Comparison of ENCODE assay signal across 1 cellular context in the genomic region with DNA sequence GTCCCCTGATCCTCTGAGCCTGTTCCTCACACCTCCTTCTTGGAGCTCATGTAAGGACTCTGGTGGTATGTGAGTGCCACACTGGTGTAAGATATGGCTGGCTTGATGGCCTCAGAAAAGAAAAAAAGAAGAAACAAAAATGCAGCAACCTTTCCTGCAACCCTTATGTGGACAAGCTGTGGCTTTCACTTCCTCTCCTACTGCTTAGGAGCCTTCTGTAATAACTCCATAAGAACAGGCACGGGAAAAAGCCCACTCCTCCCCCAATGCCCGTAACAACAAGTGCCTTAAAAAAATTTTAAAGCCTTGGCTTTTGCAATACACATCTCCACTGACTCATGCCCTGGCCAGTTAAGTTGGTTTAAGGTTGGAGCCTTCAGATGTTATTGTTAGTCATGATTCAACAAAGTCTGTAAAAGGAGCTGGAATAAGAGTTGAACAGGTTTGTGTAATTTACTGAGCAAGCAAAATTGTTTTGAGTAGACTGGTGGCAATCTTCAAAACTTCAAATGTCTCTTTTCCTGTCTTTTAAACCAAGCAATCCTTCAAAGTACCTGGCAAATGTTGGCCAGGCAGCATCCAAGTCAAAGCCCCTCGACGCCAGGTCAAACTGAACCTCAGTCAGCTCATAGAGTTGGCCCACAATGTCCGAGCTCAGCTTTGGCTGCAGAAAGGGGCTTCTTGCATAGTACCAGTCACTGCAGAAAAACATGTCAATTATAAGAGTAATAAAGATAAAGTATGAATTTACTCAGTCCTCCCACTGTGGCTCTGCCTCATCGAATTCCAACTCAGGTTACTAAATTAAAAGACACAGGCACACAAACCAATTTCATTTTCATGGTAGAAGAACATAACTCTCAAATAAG.
TF ChIP-seq lines count a peak whose summit lies in the region.

No MANE protein-coding gene starts in this region.

TF ChIP-seq in IMR-90, 13 proteins besides CTCF, POLR2A, EP300 and RAD21:
- TF ChIP-seq MAZ (IDR thresholded peaks at IDR 0.05; ENCODE audit: borderline replicate concordance, low read depth, low read length): 0 out of 2 replicates have a peak, but pooled peaks have one; percentile 17
- peak; percentile 93 for TF ChIP-seq MAFK (IDR thresholded peaks at IDR 0.05; ENCODE audit: low read depth, low read length)
- TF ChIP-seq, protein P1, sequence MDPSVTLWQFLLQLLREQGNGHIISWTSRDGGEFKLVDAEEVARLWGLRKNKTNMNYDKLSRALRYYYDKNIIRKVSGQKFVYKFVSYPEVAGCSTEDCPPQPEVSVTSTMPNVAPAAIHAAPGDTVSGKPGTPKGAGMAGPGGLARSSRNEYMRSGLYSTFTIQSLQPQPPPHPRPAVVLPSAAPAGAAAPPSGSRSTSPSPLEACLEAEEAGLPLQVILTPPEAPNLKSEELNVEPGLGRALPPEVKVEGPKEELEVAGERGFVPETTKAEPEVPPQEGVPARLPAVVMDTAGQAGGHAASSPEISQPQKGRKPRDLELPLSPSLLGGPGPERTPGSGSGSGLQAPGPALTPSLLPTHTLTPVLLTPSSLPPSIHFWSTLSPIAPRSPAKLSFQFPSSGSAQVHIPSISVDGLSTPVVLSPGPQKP (IDR thresholded peaks at IDR 0.05; ENCODE audit: borderline replicate concordance, low read depth, low read length): no peak
- TF ChIP-seq, protein P2, sequence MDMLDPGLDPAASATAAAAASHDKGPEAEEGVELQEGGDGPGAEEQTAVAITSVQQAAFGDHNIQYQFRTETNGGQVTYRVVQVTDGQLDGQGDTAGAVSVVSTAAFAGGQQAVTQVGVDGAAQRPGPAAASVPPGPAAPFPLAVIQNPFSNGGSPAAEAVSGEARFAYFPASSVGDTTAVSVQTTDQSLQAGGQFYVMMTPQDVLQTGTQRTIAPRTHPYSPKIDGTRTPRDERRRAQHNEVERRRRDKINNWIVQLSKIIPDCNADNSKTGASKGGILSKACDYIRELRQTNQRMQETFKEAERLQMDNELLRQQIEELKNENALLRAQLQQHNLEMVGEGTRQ (IDR thresholded peaks at IDR 0.05; ENCODE audit: low read depth, low read length): no peak
- TF ChIP-seq NFE2L2 (IDR thresholded peaks at IDR 0.05; ENCODE audit: low read depth, low read length): no peak
- TF ChIP-seq FOS (IDR thresholded peaks at IDR 0.05; ENCODE audit: low read depth, low read length): peak; percentile 90
- peak; percentile 97 for TF ChIP-seq CEBPB (IDR thresholded peaks at IDR 0.05; ENCODE audit: low read depth, low read length)
- TF ChIP-seq RCOR1 (IDR thresholded peaks at IDR 0.05; ENCODE audit: insufficient replicate concordance, low read length): peak; percentile 87
- no peak for TF ChIP-seq RFX5 (IDR thresholded peaks at IDR 0.05; ENCODE audit: low read depth, low read length)
- no peak for TF ChIP-seq CHD1 (IDR thresholded peaks at IDR 0.05; ENCODE audit: low read depth, low read length)
- no peak for TF ChIP-seq MXI1 (IDR thresholded peaks at IDR 0.05; ENCODE audit: borderline replicate concordance, low read depth, low read length)
- peak; percentile 81 for TF ChIP-seq BHLHE40 (IDR thresholded peaks at IDR 0.05; ENCODE audit: low read depth, low read length)
- TF ChIP-seq SMC3 (IDR thresholded peaks at IDR 0.05; ENCODE audit: low read depth, low read length): peak; percentile 23; the same call in 1 of the 2 replicates
TF ChIP-seq in IMR-90: peak in this region for 7.
